18 cellular contexts compared by ENCODE assay signal in genomic region chr1:62882161-62882560, GRCh38.
DNase-seq lines count a peak whose midpoint lies in the region; ATAC-seq, FAIRE-seq and TF ChIP-seq lines count a peak whose summit lies in the region.
"Had no signal": no experiment of that assay in that cellular context is flagged by ENCODE, and none has a peak within 500 bp of the region (broad histone marks: within the 10 kb centered on the region; RNA-seq: fewer than 3 reads in every experiment).

No MANE protein-coding gene starts in this region.

- no peaks in the 10 kb centered on the region for H3K36me3 Mint-ChIP-seq in endothelial cell (ENCODE audit: low read depth, unreplicated experiment)

- H3K9ac ChIP-seq in keratinocyte (ENCODE audit: control insufficient read depth, extremely low read depth, insufficient read depth, low read length): no peak overlapping the region

- no peak overlapping the region for H2AFZ ChIP-seq in keratinocyte (ENCODE audit: control insufficient read depth, low read length)

- TF ChIP-seq CTCF in keratinocyte (optimal IDR thresholded peaks at IDR 0.05 in 1 of 3, IDR thresholded peaks at IDR 0.05 in 1 of 3, conservative IDR thresholded peaks at IDR 0.05 in 1 of 3; ENCODE audit: extremely low read depth in 1 of 3, insufficient read depth in 2 of 3, low read length in 3 of 3): no peak
- TF ChIP-seq CTCF in endothelial cell (IDR thresholded peaks at IDR 0.05; ENCODE audit: unreplicated experiment): no peak

- ATAC-seq in HG03520 (IDR thresholded peaks at IDR 0.05; ENCODE audit: unreplicated experiment): no peak
- ATAC-seq: activated naive CD8-positive, alpha-beta T cell treated with anti-CD3 and anti-CD28 coated beads, Interleukin-2, amount 50 U/mL, for 24 hours; left lung had no signal

- peak overlapping the region; percentile 22 for H3K4me2 ChIP-seq in keratinocyte (ENCODE audit: control insufficient read depth, extremely low read depth, insufficient read depth, low read depth, low read length)

- H3K27me3 ChIP-seq in SJCRH30 (no peaks in the 10 kb centered on the region), keratinocyte (ENCODE audit: control insufficient read depth, extremely low read depth, insufficient read depth, low read length) (peaks cover 22% of the 10 kb centered on the region)
- H3K27me3 ChIP-seq: ovary, testis had no signal

- no peaks in the 10 kb centered on the region for H3K9me1 ChIP-seq in keratinocyte (ENCODE audit: control insufficient read depth, extremely low read depth, insufficient read depth, low read length)

- H3K36me3 ChIP-seq in SJCRH30 (no peaks in the 10 kb centered on the region), keratinocyte (ENCODE audit: control insufficient read depth in 2 of 2, extremely low read depth in 1 of 2, insufficient read depth in 2 of 2, low read length in 2 of 2) (no peaks in the 10 kb centered on the region)
- H3K36me3 ChIP-seq: left lung, ovary had no signal

- H3K4me3 ChIP-seq in SJCRH30 (no peak overlapping the region), keratinocyte (ENCODE audit: control insufficient read depth in 2 of 3, extremely low read depth in 1 of 3, insufficient read depth in 2 of 3, low read depth in 1 of 3, low read length in 3 of 3) (no peak overlapping the region)
- H3K4me3 ChIP-seq: left lung, ovary, testis had no signal

- no peaks in the 10 kb centered on the region for H3K9me3 Mint-ChIP-seq in endothelial cell (ENCODE audit: unreplicated experiment)
- H3K9me3 Mint-ChIP-seq: activated CD4-positive, alpha-beta memory T cell treated with anti-CD3 and anti-CD28 coated beads, Interleukin-2, amount 10 ng/mL, durations not matched to agents 7 days and 5 days; activated naive CD8-positive, alpha-beta T cell treated with anti-CD3 and anti-CD28 coated beads, Interleukin-2, amount 50 U/mL, for 24 hours had no signal

- dilution Hi-C loops in keratinocyte (cut with MboI; ENCODE audit: extremely low pct_ligation_motif_present, low sequenced_read_pairs): no loop called here

- FAIRE-seq in keratinocyte (lab: Jason Lieb, UNC): no peak
- FAIRE-seq: H54 had no signal

- no peaks in the 10 kb centered on the region for H3K9me3 ChIP-seq in SJCRH30 (replicated peaks)
- no peaks in the 10 kb centered on the region for H3K9me3 ChIP-seq in keratinocyte (ENCODE audit: control insufficient read depth, low read depth, low read length)
- H3K9me3 ChIP-seq: testis had no signal

- no peaks in the 10 kb centered on the region for H4K20me1 ChIP-seq in keratinocyte (ENCODE audit: control insufficient read depth, extremely low read depth, insufficient read depth, low read length)

- no peak overlapping the region for H3K27ac Mint-ChIP-seq in endothelial cell (ENCODE audit: unreplicated experiment)
- H3K27ac Mint-ChIP-seq: activated CD4-positive, alpha-beta memory T cell treated with anti-CD3 and anti-CD28 coated beads, Interleukin-2, amount 10 ng/mL, durations not matched to agents 7 days and 5 days; activated naive CD8-positive, alpha-beta T cell treated with anti-CD3 and anti-CD28 coated beads, Interleukin-2, amount 50 U/mL, for 24 hours had no signal

- H3K4me3 Mint-ChIP-seq in endothelial cell (ENCODE audit: unreplicated experiment): no peak overlapping the region
- H3K4me3 Mint-ChIP-seq: activated CD4-positive, alpha-beta memory T cell treated with anti-CD3 and anti-CD28 coated beads, Interleukin-2, amount 10 ng/mL, durations not matched to agents 7 days and 5 days; activated naive CD8-positive, alpha-beta T cell treated with anti-CD3 and anti-CD28 coated beads, Interleukin-2, amount 50 U/mL, for 24 hours had no signal

- DNase-seq in DMS79 (lab: John Stamatoyannopoulos, UW) (peak; percentile 21), NCI-H2081 treated with DMSO at 0.1 percent for 48 hours (lab: John Stamatoyannopoulos, UW) (peak; percentile 41), SJCRH30 (peak; percentile 27 to 57), keratinocyte (ENCODE audit: low read depth, low spot score) (no peak), endothelial cell (ENCODE audit: low spot score) (no peak)
- DNase-seq in stimulated activated naive CD4-positive, alpha-beta T cell treated with Interleukin-2 at 50 U/mL for 16 hours (lab: John Stamatoyannopoulos, UW): no peak
- DNase-seq: activated CD4-positive, alpha-beta memory T cell treated with anti-CD3 and anti-CD28 coated beads, Interleukin-2, amount 10 ng/mL, durations not matched to agents 7 days and 5 days; activated naive CD8-positive, alpha-beta T cell treated with anti-CD3 and anti-CD28 coated beads, Interleukin-2, amount 50 U/mL, for 24 hours; AML-193; cerebellar nuclear complex; Kasumi-1; left lung; NCI-H187; ovary; stimulated activated CD4-positive, alpha-beta T cell treated with anti-CD3 and anti-CD28 coated beads, Interleukin-4, amount 100 ng/mL, for 24 hours; testis had no signal

- no peaks in the 10 kb centered on the region for H3K27me3 Mint-ChIP-seq in endothelial cell (ENCODE audit: unreplicated experiment)

- no peaks in the 10 kb centered on the region for H3K4me1 Mint-ChIP-seq in endothelial cell (ENCODE audit: unreplicated experiment)
- H3K4me1 Mint-ChIP-seq: activated CD4-positive, alpha-beta memory T cell treated with anti-CD3 and anti-CD28 coated beads, Interleukin-2, amount 10 ng/mL, durations not matched to agents 7 days and 5 days; activated naive CD8-positive, alpha-beta T cell treated with anti-CD3 and anti-CD28 coated beads, Interleukin-2, amount 50 U/mL, for 24 hours had no signal

- no peaks in the 10 kb centered on the region for H3K79me2 ChIP-seq in keratinocyte (ENCODE audit: control insufficient read depth, insufficient read depth, low read length)

- H3K4me1 ChIP-seq in SJCRH30: no peaks in the 10 kb centered on the region; the same call in 1 of the 2 replicates
- H3K4me1 ChIP-seq in keratinocyte (ENCODE audit: control insufficient read depth, extremely low read depth, insufficient read depth, low read length): peaks cover 5% of the 10 kb centered on the region
- H3K4me1 ChIP-seq: left lung, testis had no signal

- H3K27ac ChIP-seq in SJCRH30 (peak overlapping the region; percentile 7; the same call in 1 of the 2 replicates), keratinocyte (ENCODE audit: control insufficient read depth, insufficient read depth, low read length) (no peak overlapping the region)
- H3K27ac ChIP-seq: left lung, ovary, testis had no signal

Comparison
In these comparisons a context has a peak if more than half of its experiments do, and no peak if none do; other contexts are left out.
1. DNase-seq: peak in DMS79 (single experiment), NCI-H2081 treated with DMSO at 0.1 percent for 48 hours (single experiment) and SJCRH30 (2 of 2); none in keratinocyte (single experiment), stimulated activated naive CD4-positive, alpha-beta T cell treated with Interleukin-2 at 50 U/mL for 16 hours (single experiment) and endothelial cell (single experiment).